In genomic region chr3:32455609-32456428, GRCh38 we compare ENCODE assay signal across 13 cellular contexts. TPM values are rescaled to one million over a fixed set of nuclear protein-coding genes. Genes with fewer than 3 reads are reported as not detected.
DNase-seq lines count a peak whose midpoint lies in the region; ATAC-seq and TF ChIP-seq lines count a peak whose summit lies in the region.
"Had no signal": no experiment of that assay in that cellular context is flagged by ENCODE, and none has a peak within 500 bp of the region (broad histone marks: within the 10 kb centered on the region; RNA-seq: fewer than 3 reads in every experiment).

No MANE protein-coding gene starts in this region.

- peak overlapping the region in 2 of 3 donors; percentile 93 to 97 for H3K27ac Mint-ChIP-seq in CD4-positive, CD25-positive, alpha-beta regulatory T cell
- H3K27ac Mint-ChIP-seq: WTC11 had no signal

- H4K5ac ChIP-seq in mesendoderm (ENCODE audit: low read length), result no peak overlapping the region

- H3K18ac ChIP-seq in mesendoderm (ENCODE audit: low read length), result no peak overlapping the region

- peaks cover 0 to 1% (median 0%) of the 10 kb centered on the region in 7 donors for H3K9me3 Mint-ChIP-seq in CD4-positive, CD25-positive, alpha-beta regulatory T cell
- H3K9me3 Mint-ChIP-seq: WTC11 had no signal

- H4K8ac ChIP-seq in mesendoderm (ENCODE audit: low read depth, low read length), result no peak overlapping the region

- peaks cover 29% of the 10 kb centered on the region for H3K36me3 Mint-ChIP-seq in CD4-positive, CD25-positive, alpha-beta regulatory T cell

- H3K79me1 ChIP-seq in mesendoderm (ENCODE audit: low read length), result peaks cover 3% of the 10 kb centered on the region

- peak overlapping the region; percentile 97 for H3K27ac ChIP-seq in CD4-positive, CD25-positive, alpha-beta regulatory T cell (ENCODE audit: insufficient read depth, low read length, poor library complexity, severe bottlenecking)
- H3K27ac ChIP-seq in mesendoderm (ENCODE audit: low read depth, low read length), result no peak overlapping the region

- peak overlapping the region; percentile 57 for H3K56ac ChIP-seq in mesendoderm (ENCODE audit: low read length)

- H3K4me3 Mint-ChIP-seq in CD4-positive, CD25-positive, alpha-beta regulatory T cell, result peak overlapping the region; percentile 22 to 83 (median 60)
- H3K4me3 Mint-ChIP-seq: WTC11 had no signal

- no peak overlapping the region for H3K23ac ChIP-seq in mesendoderm (ENCODE audit: low read length)

- H2BK120ac ChIP-seq in mesendoderm (ENCODE audit: low read depth, low read length), result no peak overlapping the region

- H3K27me3 ChIP-seq in CD4-positive, CD25-positive, alpha-beta regulatory T cell (ENCODE audit: control insufficient read depth, insufficient read depth, low read length), result no peaks in the 10 kb centered on the region
- no peaks in the 10 kb centered on the region for H3K27me3 ChIP-seq in mesendoderm (ENCODE audit: insufficient read depth, low read length, poor library complexity)

- peak overlapping the region; percentile 46 for H3K4me3 ChIP-seq in CD4-positive, CD25-positive, alpha-beta regulatory T cell (ENCODE audit: low read depth, low read length)
- no peak overlapping the region for H3K4me3 ChIP-seq in mesendoderm (ENCODE audit: low read length)

- ATAC-seq in CD4-positive, CD25-positive, alpha-beta regulatory T cell (ENCODE audit: low read depth in 2 of 2), result no peak
- ATAC-seq in HG03439 (IDR thresholded peaks at IDR 0.05; ENCODE audit: unreplicated experiment) (no peak), GM21529 (IDR thresholded peaks at IDR 0.05; ENCODE audit: unreplicated experiment) (no peak)
- ATAC-seq: WTC11 had no signal

- H2BK15ac ChIP-seq in mesendoderm (replicated peaks; ENCODE audit: low read depth), result no peak overlapping the region

- no peak overlapping the region for H3K4ac ChIP-seq in mesendoderm (ENCODE audit: low read depth, low read length)

- H3K4me2 ChIP-seq in mesendoderm (ENCODE audit: low read length), result no peak overlapping the region

- H2BK5ac ChIP-seq in mesendoderm (ENCODE audit: low read length), result peak overlapping the region; percentile 40

- H3K4me1 ChIP-seq in CD4-positive, CD25-positive, alpha-beta regulatory T cell (ENCODE audit: control insufficient read depth, insufficient read depth, low read length, poor library complexity, severe bottlenecking), result peaks cover 59% of the 10 kb centered on the region
- peaks cover 12% of the 10 kb centered on the region for H3K4me1 ChIP-seq in mesendoderm (ENCODE audit: control insufficient read depth, low read depth, low read length)

- peak in 2 of 3 donors; percentile 32 to 70 for DNase-seq in CD4-positive, CD25-positive, alpha-beta regulatory T cell
- DNase-seq in GM20000 (ENCODE audit: low spot score) (peak; percentile 27), mesendoderm (peak; percentile 73), cortex of kidney (lab: John Stamatoyannopoulos, UW) (no peak), HCEC 1CT (no peak)
- DNase-seq in activated T-cell treated with anti-CD3 and anti-CD28 coated beads, Interleukin-2, amount 50 U/mL, for 48 hours, result peak; percentile 18
- DNase-seq: kidney glomerular epithelial cell; NCI-H446; RPMI8226; stimulated activated CD4-positive, alpha-beta T cell treated with anti-CD3 and anti-CD28 coated beads, Interleukin-12 subunit alpha, Interleukin-12 subunit beta, amount 100 ng/mL, for 4 hours had no signal

- H3K36me3 ChIP-seq in CD4-positive, CD25-positive, alpha-beta regulatory T cell (ENCODE audit: control insufficient read depth, insufficient read depth, low read length), result peaks cover 28% of the 10 kb centered on the region
- H3K36me3 ChIP-seq in mesendoderm (ENCODE audit: control insufficient read depth, insufficient read depth, low read length), result peaks cover 3% of the 10 kb centered on the region

- H3K79me2 ChIP-seq in mesendoderm (ENCODE audit: control insufficient read depth, insufficient read depth, low read length), result no peaks in the 10 kb centered on the region

- WGBS in mesendoderm (ENCODE audit: extremely low coverage, insufficient coverage, low lambda C conversion rate), result no CpG with 5 or more reads among the region's 15 CpGs

- no peaks in the 10 kb centered on the region for H3K9me3 ChIP-seq in CD4-positive, CD25-positive, alpha-beta regulatory T cell (ENCODE audit: control insufficient read depth in 2 of 2, low read length in 2 of 2)

- peaks cover 18 to 65% (median 49%) of the 10 kb centered on the region in 4 donors for H3K4me1 Mint-ChIP-seq in CD4-positive, CD25-positive, alpha-beta regulatory T cell

- H3K27me3 Mint-ChIP-seq in CD4-positive, CD25-positive, alpha-beta regulatory T cell, result no peaks in the 10 kb centered on the region

- no peak overlapping the region for H3K9ac ChIP-seq in mesendoderm (ENCODE audit: low read length)

- TF ChIP-seq CTCF in GM20000 (IDR thresholded peaks at IDR 0.05; ENCODE audit: extremely low read depth, missing control alignments), result no peak

- no peak overlapping the region for H2AK5ac ChIP-seq in mesendoderm (ENCODE audit: low read length)

RNA-seq across cellular contexts. Expression of gene CMTM6, which starts 46.8 kb away (rescaled TPM):
- total RNA-seq in CD4-positive, CD25-positive, alpha-beta regulatory T cell, result 46.1 TPM
- polyA plus RNA-seq in CD4-positive, CD25-positive, alpha-beta regulatory T cell, result 100 to 1,000 TPM in 1 of 4 donors, 10 to 100 TPM in 3; 65.5 to 102 (median 80.3) TPM
- polyA plus RNA-seq in mesendoderm (2013, experiment 1 of 2), result 48.8 TPM
- polyA plus RNA-seq in mesendoderm (2013, experiment 2 of 2), result 47.4 TPM

Comparison
In these comparisons a context has a peak if more than half of its experiments do, and no peak if none do; other contexts are left out.
1. DNase-seq: peak in CD4-positive, CD25-positive, alpha-beta regulatory T cell (2 of 3), GM20000 (single experiment), activated T-cell treated with anti-CD3 and anti-CD28 coated beads, Interleukin-2, amount 50 U/mL, for 48 hours (2 of 2) and mesendoderm (single experiment); none in cortex of kidney (single experiment) and HCEC 1CT (single experiment).